ENCODE assay signal across 17 cellular contexts in genomic region chr10:44069573-44069972, GRCh38.
"Had no signal": no experiment of that assay in that cellular context is flagged by ENCODE, and none has a peak within 500 bp of the region (broad histone marks: within the 10 kb centered on the region; RNA-seq: fewer than 3 reads in every experiment).

No MANE protein-coding gene starts in this region.

- H3K4me1 Mint-ChIP-seq: activated B cell treated with CpG ODN at 0.5 μM for 24 hours; activated CD4-positive, alpha-beta T cell treated with anti-CD3 and anti-CD28 coated beads, Interleukin-2, amount 10 ng/mL, durations not matched to agents 24 days and 14 days had no signal

- H3K27me3 Mint-ChIP-seq: activated B cell treated with CpG ODN at 0.5 μM for 24 hours; activated CD4-positive, alpha-beta T cell treated with anti-CD3 and anti-CD28 coated beads, Interleukin-2, amount 10 ng/mL, durations not matched to agents 24 days and 14 days had no signal

- H3K27me3 ChIP-seq: pancreas had no signal

- H3K4me3 ChIP-seq: coronary artery, pancreas had no signal

- DNase-seq: activated B cell treated with CpG ODN at 0.5 μM for 24 hours; activated CD4-positive, alpha-beta T cell treated with anti-CD3 and anti-CD28 coated beads, Interleukin-2, amount 10 ng/mL, durations not matched to agents 24 days and 14 days; activated CD8-positive, alpha-beta memory T cell treated with anti-CD3 and anti-CD28 coated beads for 24 hours; activated T-cell treated with anti-CD3 and anti-CD28 coated beads for 4 hours; effector CD8-positive, alpha-beta T cell; islet precursor cell; pancreas; SIG-M5; stimulated activated CD4-positive, alpha-beta T cell treated with anti-CD3 and anti-CD28 coated beads, Interleukin-2, amount 100 ng/mL, for 48 hours; stimulated activated naive CD4-positive, alpha-beta T cell treated with Interleukin-2 at 50 U/mL for 16 hours; T-helper 2 cell had no signal

- H3K4me3 Mint-ChIP-seq: activated B cell treated with CpG ODN at 0.5 μM for 24 hours; activated CD4-positive, alpha-beta T cell treated with anti-CD3 and anti-CD28 coated beads, Interleukin-2, amount 10 ng/mL, durations not matched to agents 24 days and 14 days; activated naive CD8-positive, alpha-beta T cell; mesothelial cell of epicardium; neural crest cell had no signal

- FAIRE-seq: pancreas, TTC549 had no signal

- H3K9me3 Mint-ChIP-seq: activated B cell treated with CpG ODN at 0.5 μM for 24 hours; activated CD4-positive, alpha-beta T cell treated with anti-CD3 and anti-CD28 coated beads, Interleukin-2, amount 10 ng/mL, durations not matched to agents 24 days and 14 days; activated T-helper 2 cell treated with anti-CD3 and anti-CD28 coated beads, Interferon-gamma antibody, Interleukin-2, Interleukin-4, amounts not matched to agents 10 μg/mL and 5 μg/mL and 100 μg/mL, durations not matched to agents 14 hours and 24 hours and 36 hours had no signal

- H3K36me3 ChIP-seq: pancreas had no signal

- H3K9me3 ChIP-seq: pancreas had no signal

- H3K27ac ChIP-seq: pancreas had no signal

- H3K27ac Mint-ChIP-seq: activated B cell treated with CpG ODN at 0.5 μM for 24 hours; activated CD4-positive, alpha-beta T cell treated with anti-CD3 and anti-CD28 coated beads, Interleukin-2, amount 10 ng/mL, durations not matched to agents 24 days and 14 days; activated naive CD8-positive, alpha-beta T cell; activated T-helper 2 cell treated with anti-CD3 and anti-CD28 coated beads, Interferon-gamma antibody, Interleukin-2, Interleukin-4, amounts not matched to agents 10 μg/mL and 5 μg/mL and 100 μg/mL, durations not matched to agents 14 hours and 24 hours and 36 hours; mesothelial cell of epicardium had no signal

- H3K36me3 Mint-ChIP-seq: activated naive CD8-positive, alpha-beta T cell; mesothelial cell of epicardium had no signal
